5 cellular contexts compared by ENCODE assay signal in the genomic region with DNA sequence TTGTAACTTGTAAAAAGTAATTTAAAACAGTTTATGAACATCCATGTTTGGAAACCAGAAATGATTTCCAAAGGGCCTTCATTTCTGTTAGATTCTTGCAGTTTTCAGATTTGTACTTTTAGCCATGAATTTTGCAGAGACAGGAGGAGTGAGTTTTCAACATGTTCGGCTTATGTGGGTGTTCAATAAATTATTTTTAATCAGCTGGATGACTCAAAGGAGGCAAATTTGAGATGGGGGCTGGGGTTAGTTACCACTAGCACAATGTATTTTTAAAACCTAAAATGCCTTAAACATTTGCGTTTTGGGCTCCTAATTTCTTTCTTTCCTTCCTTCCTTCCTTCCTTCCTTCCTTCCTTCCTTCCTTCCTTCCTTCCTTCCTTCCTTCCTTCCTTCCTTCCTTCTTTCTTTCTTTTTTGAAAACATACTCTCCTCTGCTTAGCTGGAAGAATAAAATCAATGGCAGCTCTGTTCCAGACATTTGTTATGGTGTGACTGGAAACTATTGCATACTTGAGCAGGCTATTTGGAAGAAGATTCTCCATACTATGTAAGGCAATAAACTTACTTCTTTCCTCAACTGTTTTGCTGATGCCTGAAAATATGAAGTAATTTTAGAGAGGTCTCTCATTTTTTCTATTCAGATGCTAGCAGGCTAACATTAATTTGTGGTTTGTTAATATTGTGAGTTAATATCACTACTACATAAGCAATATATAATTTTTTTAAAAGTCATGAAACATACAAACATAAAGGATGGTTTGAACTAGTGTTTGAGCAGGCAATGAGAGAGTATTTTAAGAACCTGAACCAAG.
"Had no signal": no experiment of that assay in that cellular context is flagged by ENCODE, and none has a peak within 500 bp of the region (broad histone marks: within the 10 kb centered on the region; RNA-seq: fewer than 3 reads in every experiment).

No MANE protein-coding gene starts in this region.

- H3K4me3 ChIP-seq: GM23338, K562 had no signal

- ATAC-seq: GM23338, K562 had no signal

- H3K9me3 Mint-ChIP-seq: GM23338, H9 had no signal

- H3K4me3 Mint-ChIP-seq: GM23338, H9 had no signal

- H3K27ac Mint-ChIP-seq: GM23338, H9 had no signal

- DNase-seq: H9, HCEC 1CT, IMR-90 had no signal

- H3K4me1 Mint-ChIP-seq: GM23338, H9 had no signal
